Comparison of ENCODE assay signal across 16 cellular contexts in the genomic region with DNA sequence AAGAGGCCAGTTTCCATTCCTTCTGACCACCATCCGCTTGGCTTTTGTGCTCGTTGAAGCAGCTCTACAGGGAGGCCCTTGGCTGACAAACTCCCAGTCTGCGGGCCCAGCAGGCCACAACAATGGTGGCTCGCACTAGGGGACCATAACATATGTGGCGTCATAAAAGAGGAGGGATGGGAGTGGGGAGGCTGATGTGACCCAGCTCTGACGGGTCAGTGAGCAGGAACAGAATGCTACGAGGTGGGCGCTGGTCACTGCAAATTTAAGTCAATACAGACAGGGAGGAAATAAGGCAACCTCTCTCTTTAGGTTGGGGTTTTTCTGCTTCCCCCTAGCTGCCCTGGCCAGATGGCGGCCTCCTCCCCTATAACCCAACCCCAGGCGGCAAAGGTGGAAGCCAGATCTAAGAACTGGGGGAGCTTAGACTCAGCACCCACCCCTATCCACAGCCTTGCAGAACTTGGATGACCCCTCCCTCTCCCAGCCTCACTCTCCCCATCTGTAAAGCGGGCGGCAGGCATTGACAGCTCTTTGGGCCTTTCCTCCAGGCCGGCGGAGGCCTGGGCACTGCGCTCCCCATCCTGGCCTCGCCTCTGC. TPM values are rescaled to one million over a fixed set of nuclear protein-coding genes. Genes with fewer than 3 reads are reported as not detected.
DNase-seq lines count a peak whose midpoint lies in the region; ATAC-seq lines count a peak whose summit lies in the region.
"Had no signal": no experiment of that assay in that cellular context is flagged by ENCODE, and none has a peak within 500 bp of the region (broad histone marks: within the 10 kb centered on the region; RNA-seq: fewer than 3 reads in every experiment).

No MANE protein-coding gene starts in this region.

- H3K4me1 ChIP-seq in HUES6 (ENCODE audit: control insufficient read depth, insufficient read depth, low read length) (peaks cover 9% of the 10 kb centered on the region), iPS-18a (ENCODE audit: control insufficient read depth, low read depth, low read length) (peaks cover 6% of the 10 kb centered on the region)

- peak; percentile 73 for DNase-seq in retina
- DNase-seq in activated CD4-positive, alpha-beta T cell treated with anti-CD3 and anti-CD28 coated beads for 4 hours = no peak
- DNase-seq in activated naive CD4-positive, alpha-beta T cell treated with anti-CD3 and anti-CD28 coated beads for 36 hours = no peak
- DNase-seq: activated CD4-positive, alpha-beta T cell treated with anti-CD3 and anti-CD28 coated beads for 48 hours; activated T-cell treated with anti-CD3 and anti-CD28 coated beads for 4 hours; DMS79 treated with DMSO at 0.1 percent for 48 hours; stimulated activated CD4-positive, alpha-beta T cell treated with anti-CD3 and anti-CD28 coated beads, Interleukin-1b, Interleukin-23, amount 100 ng/mL, for 48 hours; stimulated activated CD8-positive, alpha-beta memory T cell treated with anti-CD3 and anti-CD28 coated beads, Interleukin-4, amount 100 ng/mL, for 48 hours; T-helper 1 cell had no signal

- H3K27me3 ChIP-seq in HUES6 (ENCODE audit: control insufficient read depth, insufficient read depth, low read length) = peaks cover 47% of the 10 kb centered on the region
- peaks cover 35% of the 10 kb centered on the region for H3K27me3 ChIP-seq in iPS-18a (ENCODE audit: control insufficient read depth, insufficient read depth, low read length)
- H3K27me3 ChIP-seq: BLaER1 treated with 17β-estradiol and CSF1 and Interleukin-3, amounts not matched to agents 10 nM and 100 nM had no signal

- no peak for ATAC-seq in HG02623 (IDR thresholded peaks at IDR 0.05; ENCODE audit: unreplicated experiment)
- ATAC-seq: GM12878, K562 had no signal

- H3K27ac ChIP-seq in HUES6 (ENCODE audit: low read depth, low read length) (no peak overlapping the region), angular gyrus (ENCODE audit: low read depth, low read length) (peak overlapping the region; percentile 13), iPS-18a (ENCODE audit: low read length) (no peak overlapping the region)
- H3K27ac ChIP-seq: BLaER1 treated with 17β-estradiol and CSF1 and Interleukin-3, amounts not matched to agents 10 nM and 100 nM had no signal

- H3K4me1 Mint-ChIP-seq in activated naive CD4-positive, alpha-beta T cell treated with anti-CD3 and anti-CD28 coated beads for 36 hours (ENCODE audit: low read depth) = peaks cover 5% of the 10 kb centered on the region

- H3K36me3 Mint-ChIP-seq in activated naive CD4-positive, alpha-beta T cell treated with anti-CD3 and anti-CD28 coated beads for 36 hours (ENCODE audit: low read depth) = no peaks in the 10 kb centered on the region

- H3K9me3 ChIP-seq in HUES6 (ENCODE audit: control insufficient read depth, insufficient read depth, low read depth, low read length) (no peaks in the 10 kb centered on the region), iPS-18a (ENCODE audit: control insufficient read depth, low read depth, low read length) (no peaks in the 10 kb centered on the region)

- H3K9me3 Mint-ChIP-seq in activated naive CD4-positive, alpha-beta T cell treated with anti-CD3 and anti-CD28 coated beads for 36 hours = no peaks in the 10 kb centered on the region

- H3K4me3 ChIP-seq in HUES6 (ENCODE audit: low read depth, low read length) (peak overlapping the region; percentile 58), iPS-18a (ENCODE audit: low read length) (peak overlapping the region; percentile 47)
- H3K4me3 ChIP-seq: BLaER1 treated with 17β-estradiol and CSF1 and Interleukin-3, amounts not matched to agents 10 nM and 100 nM; GM12878; K562 had no signal

- H3K4me3 Mint-ChIP-seq in activated naive CD4-positive, alpha-beta T cell treated with anti-CD3 and anti-CD28 coated beads for 36 hours = no peak overlapping the region

- H3K9ac ChIP-seq in HUES6 (ENCODE audit: low read length) = no peak overlapping the region
- no peak overlapping the region for H3K9ac ChIP-seq in iPS-18a (ENCODE audit: low read length)
- H3K9ac ChIP-seq: BLaER1 treated with 17β-estradiol and CSF1 and Interleukin-3, amounts not matched to agents 10 nM and 100 nM had no signal

- H3K27me3 Mint-ChIP-seq in activated naive CD4-positive, alpha-beta T cell treated with anti-CD3 and anti-CD28 coated beads for 36 hours (ENCODE audit: low read depth) = peaks cover 43% of the 10 kb centered on the region

- H3K36me3 ChIP-seq in HUES6 (ENCODE audit: control insufficient read depth, insufficient read depth, low read length) (no peaks in the 10 kb centered on the region), iPS-18a (ENCODE audit: control insufficient read depth, low read depth, low read length) (no peaks in the 10 kb centered on the region)
- H3K36me3 ChIP-seq: BLaER1 treated with 17β-estradiol and CSF1 and Interleukin-3, amounts not matched to agents 10 nM and 100 nM had no signal

- CTCF ChIA-PET in activated naive CD4-positive, alpha-beta T cell treated with anti-CD3 and anti-CD28 coated beads for 36 hours (lab: Charles Lee) = interaction anchor here (1.3 kb wide), 1 partner anchor 304 kb away, joined by 4 read pairs; no protein-coding TSS in a partner anchor

- no peak overlapping the region for H3K27ac Mint-ChIP-seq in activated naive CD4-positive, alpha-beta T cell treated with anti-CD3 and anti-CD28 coated beads for 36 hours

- intact Hi-C loops in activated naive CD4-positive, alpha-beta T cell treated with anti-CD3 and anti-CD28 coated beads for 36 hours (cut with micrococcal nuclease) = no loop called here

RNA-seq across cellular contexts. Expression of a gene that starts 0.8 kb away (rescaled TPM):
- not detected for total RNA-seq in activated naive CD4-positive, alpha-beta T cell treated with anti-CD3 and anti-CD28 coated beads for 36 hours
- total RNA-seq: GM12878 had no signal

RNA-seq across cellular contexts. Expression of a gene that starts 46.5 kb away (rescaled TPM):
- total RNA-seq in activated naive CD4-positive, alpha-beta T cell treated with anti-CD3 and anti-CD28 coated beads for 36 hours = 10 to 100 TPM; 19.9 TPM
